Comparison of ENCODE assay signal across 1 cellular context in genomic region chr1:173758980-173759379, GRCh38.
TF ChIP-seq lines count a peak whose summit lies in the region.

No MANE protein-coding gene starts in this region.

TF ChIP-seq in GM23338, 12 proteins besides CTCF, POLR2A, EP300 and RAD21 (continued from another document):
- TF ChIP-seq JUNB (IDR thresholded peaks at IDR 0.05; ENCODE audit: unreplicated experiment) (no peak), NANOG (IDR thresholded peaks at IDR 0.05; ENCODE audit: borderline replicate concordance) (no peak), REST (IDR thresholded peaks at IDR 0.05; ENCODE audit: unreplicated experiment) (no peak), EZH2 (IDR thresholded peaks at IDR 0.05; ENCODE audit: low read depth, unreplicated experiment) (no peak), EZH2phosphoT487 (IDR thresholded peaks at IDR 0.05; ENCODE audit: unreplicated experiment) (no peak), STAT1 (IDR thresholded peaks at IDR 0.05; ENCODE audit: unreplicated experiment) (no peak)
